Comparison of ENCODE assay signal across 1 cellular context in genomic region chr4:75505630-75506029, GRCh38.
TF ChIP-seq lines count a peak whose summit lies in the region.

No MANE protein-coding gene starts in this region.

TF ChIP-seq in HEK293, 187 proteins besides CTCF, POLR2A, EP300 and RAD21:
- TF ChIP-seq ZNF600 (tag by site-specific recombination; IDR thresholded peaks at IDR 0.05) (no peak), PRDM6 (tag by site-specific recombination; IDR thresholded peaks at IDR 0.05) (peak; percentile 26; the same call in 1 of the 2 replicates), SCRT2 (tag by site-specific recombination; IDR thresholded peaks at IDR 0.05) (0 out of 2 replicates have a peak, but pooled peaks have one; percentile 26)
